In genomic region chr12:10111451-10111850, GRCh38 we compare ENCODE assay signal across 14 cellular contexts. TPM values are rescaled to one million over a fixed set of nuclear protein-coding genes. Genes with fewer than 3 reads are reported as not detected.
DNase-seq lines count a peak whose midpoint lies in the region; ATAC-seq lines count a peak whose summit lies in the region.
"Had no signal": no experiment of that assay in that cellular context is flagged by ENCODE, and none has a peak within 500 bp of the region (broad histone marks: within the 10 kb centered on the region; RNA-seq: fewer than 3 reads in every experiment).

No MANE protein-coding gene starts in this region.

- H3K27ac ChIP-seq in neuronal stem cell (replicated peaks; ENCODE audit: low read length) = no peak overlapping the region
- H3K27ac ChIP-seq: GM23248, HL-60 had no signal

- no peak overlapping the region for H4K8ac ChIP-seq in neuronal stem cell (ENCODE audit: low read depth, low read length)

- no peaks in the 10 kb centered on the region for H3K36me3 ChIP-seq in neuronal stem cell (replicated peaks in 1 of 2; ENCODE audit: control insufficient read depth in 2 of 2, insufficient read depth in 2 of 2, low read length in 2 of 2)
- H3K36me3 ChIP-seq: HAP-1 had no signal

- H3K4me1 ChIP-seq in neuronal stem cell (ENCODE audit: control insufficient read depth in 2 of 2, insufficient read depth in 1 of 2, low read depth in 1 of 2, low read length in 2 of 2) = no peaks in the 10 kb centered on the region
- H3K4me1 ChIP-seq: Caco-2, HAP-1 had no signal

- DNase-seq in ELF-1 (ENCODE audit: low read depth, low spot score) = peak; percentile 82
- DNase-seq in NCI-H146 treated with DMSO at 0.1 percent for 48 hours (lab: John Stamatoyannopoulos, UW; ENCODE audit: unreplicated experiment) = peak; percentile 29
- no peak for DNase-seq in neuronal stem cell (ENCODE audit: low spot score)
- no peak for DNase-seq in NCI-H1048 (lab: John Stamatoyannopoulos, UW)
- no peak for DNase-seq in stimulated activated CD8-positive, alpha-beta memory T cell treated with anti-CD3 and anti-CD28 coated beads, Interleukin-4, amount 100 ng/mL, for 48 hours
- DNase-seq: ACHN; Caco-2; CD4-positive, alpha-beta T cell; GDM1; GM23248 had no signal

- no peak overlapping the region for H2BK12ac ChIP-seq in neuronal stem cell (ENCODE audit: low read length)

- H3K9ac ChIP-seq in neuronal stem cell (ENCODE audit: low read depth, low read length, poor library complexity) = no peak overlapping the region
- H3K9ac ChIP-seq: GM23248 had no signal

- no peak overlapping the region for H2BK120ac ChIP-seq in neuronal stem cell (ENCODE audit: low read depth, low read length)

- no peak overlapping the region for H2BK5ac ChIP-seq in neuronal stem cell (ENCODE audit: low read length)

- H2BK15ac ChIP-seq in neuronal stem cell (ENCODE audit: low read length) = no peak overlapping the region

- H3K4ac ChIP-seq in neuronal stem cell (ENCODE audit: low read length) = no peak overlapping the region

- H2AFZ ChIP-seq in neuronal stem cell (ENCODE audit: low read length) = no peak overlapping the region
- H2AFZ ChIP-seq: GM23248 had no signal

- no peaks in the 10 kb centered on the region for H3K9me3 ChIP-seq in neuronal stem cell (replicated peaks in 1 of 2; ENCODE audit: control insufficient read depth in 2 of 2, insufficient read depth in 1 of 2, low read depth in 1 of 2, low read length in 2 of 2)
- H3K9me3 ChIP-seq: Caco-2, HAP-1 had no signal

- no CpG with 5 or more reads among the region's 38 CpGs for WGBS in neuronal stem cell (ENCODE audit: extremely low coverage in 2 of 2, insufficient read length in 2 of 2, insufficient replicate concordance in 1 of 2), 2 donors

- H3K4me2 ChIP-seq in neuronal stem cell (ENCODE audit: insufficient read depth, low read length, poor library complexity, severe bottlenecking) = no peak overlapping the region

- H3K4me3 ChIP-seq in neuronal stem cell (ENCODE audit: low read length in 2 of 2) = peak overlapping the region in 1 of 2 donors; percentile 58
- H3K4me3 ChIP-seq: GM23248, HAP-1 had no signal

- H4K91ac ChIP-seq in neuronal stem cell (ENCODE audit: low read depth, low read length, poor library complexity) = no peak overlapping the region

- H3K18ac ChIP-seq in neuronal stem cell (ENCODE audit: low read length) = no peak overlapping the region

- ATAC-seq in HG03108 (IDR thresholded peaks at IDR 0.05; ENCODE audit: unreplicated experiment) = no peak

- H3K14ac ChIP-seq in neuronal stem cell (ENCODE audit: low read length) = no peak overlapping the region

- no peak overlapping the region for H2AK5ac ChIP-seq in neuronal stem cell (ENCODE audit: low read depth, low read length)

- no peaks in the 10 kb centered on the region for H3K79me1 ChIP-seq in neuronal stem cell (ENCODE audit: low read depth, low read length)

- H3K23ac ChIP-seq in neuronal stem cell (ENCODE audit: low read depth, low read length, poor library complexity) = peak overlapping the region; percentile 43

- H3K27me3 ChIP-seq in neuronal stem cell (ENCODE audit: control insufficient read depth in 3 of 3, insufficient read depth in 3 of 3, low read depth in 1 of 3, low read length in 3 of 3) = no peaks in the 10 kb centered on the region

RNA-seq across cellular contexts. Expression of gene CLEC1A, which starts 12.7 kb away (rescaled TPM):
- 0.11 TPM for polyA plus RNA-seq in neuronal stem cell (2013, experiment 1 of 2)
- 0.08 TPM for polyA plus RNA-seq in neuronal stem cell (2013, experiment 2 of 2)
- polyA plus RNA-seq: GM23248 had no signal

RNA-seq across cellular contexts. Expression of gene CLEC7A, which starts 18.5 kb away (rescaled TPM):
- not detected for polyA plus RNA-seq in neuronal stem cell (2013, experiment 1 of 2)
- polyA plus RNA-seq in neuronal stem cell (2013, experiment 2 of 2) = not detected
- polyA plus RNA-seq: BJ, GM23248 had no signal

Comparison
In these comparisons a context has a peak if more than half of its experiments do, and no peak if none do; other contexts are left out.
1. DNase-seq: peak in ELF-1 (single experiment) and NCI-H146 treated with DMSO at 0.1 percent for 48 hours (single experiment); none in neuronal stem cell (single experiment), NCI-H1048 (single experiment) and stimulated activated CD8-positive, alpha-beta memory T cell treated with anti-CD3 and anti-CD28 coated beads, Interleukin-4, amount 100 ng/mL, for 48 hours (single experiment).